In the genomic region with DNA sequence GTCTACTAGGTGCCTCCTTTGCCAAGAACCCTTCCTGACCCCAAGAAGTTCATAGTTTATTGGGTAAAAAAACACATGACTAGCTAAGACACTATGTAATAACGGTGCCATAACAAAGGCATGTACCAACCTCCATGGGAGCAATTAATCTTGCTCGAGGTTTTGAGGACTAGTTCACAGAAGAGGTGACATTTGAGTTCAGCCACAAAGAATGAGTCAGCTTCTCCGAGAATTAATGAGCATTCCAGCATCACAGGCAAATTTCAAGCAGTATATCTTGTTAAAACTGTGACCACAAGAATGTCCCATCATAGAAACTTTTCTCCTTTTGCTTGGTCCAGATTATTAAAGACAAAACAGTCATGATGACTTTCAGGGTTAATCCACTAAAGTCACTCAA, we compare ENCODE assay signal across 9 cellular contexts.
A peak's percentile ranks its signal among the peaks of the same experiment; 100 is the strongest.
DNase-seq lines count a peak whose midpoint lies in the region; ATAC-seq and TF ChIP-seq lines count a peak whose summit lies in the region.
"Had no signal": no experiment of that assay in that cellular context is flagged by ENCODE, and none has a peak within 500 bp of the region (broad histone marks: within the 10 kb centered on the region; RNA-seq: fewer than 3 reads in every experiment).

No MANE protein-coding gene starts in this region.

- DNase-seq in SIG-M5 treated with dmso at 0.1 percent for 504 hours (lab: John Stamatoyannopoulos, UW; ENCODE audit: unreplicated experiment) (peak; percentile 44), SIG-M5 (lab: John Stamatoyannopoulos, UW) (no peak), epithelial cell of proximal tubule (ENCODE audit: low read depth) (peak; percentile 75)
- DNase-seq in stimulated activated naive B cell treated with anti-CD40 and anti-IgM and Interleukin-4, amounts not matched to agents 10 μg/mL and 1 μg/mL and 100 μg/mL, for 72 hours, result no peak
- DNase-seq: left ventricle myocardium inferior had no signal

- ATAC-seq in SK-N-SH treated with all-trans-retinoic acid at 6 μM for 48 hours, result peak; percentile 80
- ATAC-seq in stimulated activated naive B cell treated with anti-CD40 and anti-IgM and Interleukin-4, amounts not matched to agents 10 μg/mL and 1 μg/mL and 100 μg/mL, for 72 hours (replicated peaks), result peak; percentile 39 to 56
- no peak for ATAC-seq in HG03460 (IDR thresholded peaks at IDR 0.05; ENCODE audit: unreplicated experiment)
- no peak for ATAC-seq in HG02970 (IDR thresholded peaks at IDR 0.05; ENCODE audit: low FRiP score, unreplicated experiment)
- ATAC-seq in GM19023 (IDR thresholded peaks at IDR 0.05; ENCODE audit: unreplicated experiment), result no peak

- H3K27me3 Mint-ChIP-seq in stimulated activated naive B cell treated with anti-CD40 and anti-IgM and Interleukin-4, amounts not matched to agents 10 μg/mL and 1 μg/mL and 100 μg/mL, for 72 hours, result peaks cover 0 to 5% of the 10 kb centered on the region in 2 donors

- no peak overlapping the region for H3K4me3 Mint-ChIP-seq in stimulated activated naive B cell treated with anti-CD40 and anti-IgM and Interleukin-4, amounts not matched to agents 10 μg/mL and 1 μg/mL and 100 μg/mL, for 72 hours

- no peaks in the 10 kb centered on the region for H3K9me3 Mint-ChIP-seq in stimulated activated naive B cell treated with anti-CD40 and anti-IgM and Interleukin-4, amounts not matched to agents 10 μg/mL and 1 μg/mL and 100 μg/mL, for 72 hours

- no peaks in the 10 kb centered on the region for H3K36me3 Mint-ChIP-seq in stimulated activated naive B cell treated with anti-CD40 and anti-IgM and Interleukin-4, amounts not matched to agents 10 μg/mL and 1 μg/mL and 100 μg/mL, for 72 hours

- TF ChIP-seq CTCF in epithelial cell of proximal tubule (conservative IDR thresholded peaks at IDR 0.05; ENCODE audit: low read depth, low read length), result no peak

- peaks cover 3 to 17% of the 10 kb centered on the region in 2 donors for H3K4me1 Mint-ChIP-seq in stimulated activated naive B cell treated with anti-CD40 and anti-IgM and Interleukin-4, amounts not matched to agents 10 μg/mL and 1 μg/mL and 100 μg/mL, for 72 hours

- H3K4me3 ChIP-seq in epithelial cell of proximal tubule (ENCODE audit: low read depth, low read length), result no peak overlapping the region
- H3K4me3 ChIP-seq: left ventricle myocardium inferior had no signal

- no peak overlapping the region for H3K27ac Mint-ChIP-seq in stimulated activated naive B cell treated with anti-CD40 and anti-IgM and Interleukin-4, amounts not matched to agents 10 μg/mL and 1 μg/mL and 100 μg/mL, for 72 hours

TF ChIP-seq in SK-N-SH treated with all-trans-retinoic acid at 6 μM for 48 hours, 23 proteins besides CTCF, POLR2A, EP300 and RAD21:
- TF ChIP-seq, protein P1, sequence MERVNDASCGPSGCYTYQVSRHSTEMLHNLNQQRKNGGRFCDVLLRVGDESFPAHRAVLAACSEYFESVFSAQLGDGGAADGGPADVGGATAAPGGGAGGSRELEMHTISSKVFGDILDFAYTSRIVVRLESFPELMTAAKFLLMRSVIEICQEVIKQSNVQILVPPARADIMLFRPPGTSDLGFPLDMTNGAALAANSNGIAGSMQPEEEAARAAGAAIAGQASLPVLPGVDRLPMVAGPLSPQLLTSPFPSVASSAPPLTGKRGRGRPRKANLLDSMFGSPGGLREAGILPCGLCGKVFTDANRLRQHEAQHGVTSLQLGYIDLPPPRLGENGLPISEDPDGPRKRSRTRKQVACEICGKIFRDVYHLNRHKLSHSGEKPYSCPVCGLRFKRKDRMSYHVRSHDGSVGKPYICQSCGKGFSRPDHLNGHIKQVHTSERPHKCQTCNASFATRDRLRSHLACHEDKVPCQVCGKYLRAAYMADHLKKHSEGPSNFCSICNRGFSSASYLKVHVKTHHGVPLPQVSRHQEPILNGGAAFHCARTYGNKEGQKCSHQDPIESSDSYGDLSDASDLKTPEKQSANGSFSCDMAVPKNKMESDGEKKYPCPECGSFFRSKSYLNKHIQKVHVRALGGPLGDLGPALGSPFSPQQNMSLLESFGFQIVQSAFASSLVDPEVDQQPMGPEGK (CRISPR knock-in tag; IDR thresholded peaks at IDR 0.05; ENCODE audit: borderline replicate concordance), result 0 out of 2 replicates have a peak, but pooled peaks have one; percentile 35
- TF ChIP-seq ZC3H10 (CRISPR knock-in tag; IDR thresholded peaks at IDR 0.05) (peak; percentile 88), CSDC2 (CRISPR knock-in tag; IDR thresholded peaks at IDR 0.05) (no peak), TOX (CRISPR knock-in tag; IDR thresholded peaks at IDR 0.05; ENCODE audit: borderline replicate concordance) (peak; percentile 88)

Comparison
In these comparisons a context has a peak if more than half of its experiments do, and no peak if none do; other contexts are left out.
1. DNase-seq: peak in SIG-M5 treated with dmso at 0.1 percent for 504 hours (single experiment) and epithelial cell of proximal tubule (single experiment); none in SIG-M5 (single experiment) and stimulated activated naive B cell treated with anti-CD40 and anti-IgM and Interleukin-4, amounts not matched to agents 10 μg/mL and 1 μg/mL and 100 μg/mL, for 72 hours (single experiment).
2. ATAC-seq: peak in SK-N-SH treated with all-trans-retinoic acid at 6 μM for 48 hours (single experiment) and stimulated activated naive B cell treated with anti-CD40 and anti-IgM and Interleukin-4, amounts not matched to agents 10 μg/mL and 1 μg/mL and 100 μg/mL, for 72 hours (2 of 2); none in HG03460 (single experiment), HG02970 (single experiment) and GM19023 (single experiment).